Comparison of ENCODE assay signal across 8 cellular contexts in genomic region chr6:104860221-104860620, GRCh38. TPM values are rescaled to one million over a fixed set of nuclear protein-coding genes. Genes with fewer than 3 reads are reported as not detected.
DNase-seq lines count a peak whose midpoint lies in the region; ATAC-seq, FAIRE-seq and TF ChIP-seq lines count a peak whose summit lies in the region.

No MANE protein-coding gene starts in this region.

- H3K36me3 ChIP-seq in A673 (ENCODE audit: insufficient read depth, low read length, poor library complexity, severe bottlenecking) (no peaks in the 10 kb centered on the region), HUES6 (ENCODE audit: control insufficient read depth, insufficient read depth, low read length) (no peaks in the 10 kb centered on the region), bronchial epithelial cell (ENCODE audit: control insufficient read depth, insufficient read depth, low read length) (no peaks in the 10 kb centered on the region)

- peaks cover 9 to 16% (median 13%) of the 10 kb centered on the region in 3 donors for H3K4me1 Mint-ChIP-seq in naive B cell

- peaks cover 0 to 1% (median 0%) of the 10 kb centered on the region in 7 donors for H3K9me3 Mint-ChIP-seq in naive B cell

- no peak for FAIRE-seq in bronchial epithelial cell (lab: Jason Lieb, UNC)

- BruUV-seq in A673 (replicated peaks; lab: Mats Ljungman, UMichigan) = no TSS peak

- no peak overlapping the region for H3K27ac ChIP-seq in A673 (ENCODE audit: low read depth, low read length, poor library complexity, severe bottlenecking)
- no peak overlapping the region for H3K27ac ChIP-seq in HUES6 (ENCODE audit: low read depth, low read length)

- peak in 1 of 2 donors; percentile 0 for ATAC-seq in naive B cell (ENCODE audit: low read depth in 2 of 2)

- intact Hi-C loops in A673 (cut with micrococcal nuclease; ENCODE audit: unreplicated experiment) = no loop called here

- H3K4me3 ChIP-seq in A673 (ENCODE audit: low read depth, low read length, poor library complexity, severe bottlenecking) = peak overlapping the region; percentile 80
- H3K4me3 ChIP-seq in HUES6 (ENCODE audit: low read depth, low read length) = peak overlapping the region; percentile 94
- H3K4me3 ChIP-seq in bronchial epithelial cell (ENCODE audit: low read depth, low read length) = peak overlapping the region; percentile 79

- in situ Hi-C loops in GM13976 (cut with MboI; ENCODE audit: low sequenced_read_pairs, unreplicated experiment) = no loop called here

- POLR2A ChIA-PET in A673 (lab: Charles Lee; ENCODE audit: low non-redundant PET) = no interaction called here

- H3K27me3 Mint-ChIP-seq in naive B cell = peaks cover 11 to 18% (median 15%) of the 10 kb centered on the region in 3 donors

- no peak overlapping the region for H3K9ac ChIP-seq in HUES6 (ENCODE audit: low read length)

- TF ChIP-seq CTCF in A673 (conservative IDR thresholded peaks at IDR 0.05; ENCODE audit: low read depth, low read length) (no peak), bronchial epithelial cell (IDR thresholded peaks at IDR 0.05; ENCODE audit: insufficient read depth, low read length, severe bottlenecking) (no peak), GM13976 (IDR thresholded peaks at IDR 0.05; ENCODE audit: borderline replicate concordance, control extremely low read depth, extremely low read depth, insufficient read depth, missing control alignments) (no peak)

- H3K27me3 ChIP-seq in A673 (replicated peaks; ENCODE audit: insufficient read depth, low read depth, low read length, poor library complexity) (no peaks in the 10 kb centered on the region), HUES6 (ENCODE audit: control insufficient read depth, insufficient read depth, low read length) (no peaks in the 10 kb centered on the region), bronchial epithelial cell (ENCODE audit: control insufficient read depth, insufficient read depth, low read length) (no peaks in the 10 kb centered on the region)

- H3K9me3 ChIP-seq in A673 (ENCODE audit: low read depth, low read length, poor library complexity, severe bottlenecking) (no peaks in the 10 kb centered on the region), HUES6 (ENCODE audit: control insufficient read depth, insufficient read depth, low read depth, low read length) (no peaks in the 10 kb centered on the region)

- peaks cover 7% of the 10 kb centered on the region for H3K4me1 ChIP-seq in A673 (ENCODE audit: insufficient read depth, low read length, poor library complexity, severe bottlenecking)
- H3K4me1 ChIP-seq in HUES6 (ENCODE audit: control insufficient read depth, insufficient read depth, low read length) = peaks cover 9% of the 10 kb centered on the region

- CTCF ChIA-PET in A673 (lab: Charles Lee) = no interaction called here

- DNase-seq in A673 (ENCODE audit: low spot score) (no peak), bronchial epithelial cell (ENCODE audit: low read depth) (no peak), naive B cell (no peak), LoVo (ENCODE audit: low spot score) (no peak), SIG-M5 (lab: John Stamatoyannopoulos, UW) (no peak), GM13976 (ENCODE audit: low spot score) (no peak)
- no peak for DNase-seq in stimulated activated CD4-positive, alpha-beta T cell treated with anti-CD3 and anti-CD28 coated beads, Interleukin-12 subunit alpha, Interleukin-12 subunit beta, amount 100 ng/mL, for 4 hours

- H3K4me3 Mint-ChIP-seq in naive B cell = peak overlapping the region; percentile 85 to 98 (median 96)

- no peak overlapping the region for H3K27ac Mint-ChIP-seq in naive B cell

- H3K36me3 Mint-ChIP-seq in naive B cell = no peaks in the 10 kb centered on the region

RNA-seq across cellular contexts. Expression of gene HACE1, which starts 0.5 kb away (rescaled TPM):
- total RNA-seq in A673 (2021) = 16.3 and 18.5 TPM in 2 replicates
- 12.4 and 14.2 TPM in 2 replicates for total RNA-seq in bronchial epithelial cell
- 1 to 10 TPM; 2.6 to 6.4 (median 5.1) TPM for polyA plus RNA-seq in naive B cell (ENCODE audit: low read depth in 6 of 6)
